In the genomic region with DNA sequence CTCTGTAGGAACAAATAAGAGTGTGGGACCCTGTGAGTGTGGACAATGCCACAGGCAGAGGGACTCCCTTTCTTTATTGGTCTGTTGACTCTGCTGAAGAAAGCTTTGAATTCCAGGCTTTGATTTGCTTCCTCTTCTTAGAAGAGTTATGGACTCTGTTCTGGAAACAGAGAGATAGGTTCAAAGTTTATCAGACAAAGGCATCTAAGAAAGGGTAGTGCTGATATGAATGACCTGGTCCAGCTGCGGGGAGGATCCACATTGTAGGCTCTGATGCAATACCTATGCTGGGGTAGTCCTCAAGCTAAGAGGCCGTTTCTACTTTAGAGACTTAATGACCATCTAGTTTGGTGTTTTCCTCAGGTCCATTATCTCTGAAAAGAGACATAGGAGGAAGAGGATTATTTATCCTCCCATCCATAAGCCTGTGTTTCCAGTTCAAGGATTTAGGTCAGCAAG, we compare ENCODE assay signal across 1 cellular context.
TF ChIP-seq lines count a peak whose summit lies in the region.

No MANE protein-coding gene starts in this region.

TF ChIP-seq in endothelial cell of umbilical vein, 7 proteins besides CTCF, POLR2A, EP300 and RAD21:
- TF ChIP-seq EZH2 (IDR thresholded peaks at IDR 0.05; ENCODE audit: borderline replicate concordance, low read depth, low read length, severe bottlenecking) (no peak), JUN (IDR thresholded peaks at IDR 0.05; ENCODE audit: borderline replicate concordance, insufficient read depth, insufficient read length, low read depth) (no peak), POLR2AphosphoS5 (IDR thresholded peaks at IDR 0.05; ENCODE audit: insufficient read depth, low read depth, low read length) (no peak), MYC (IDR thresholded peaks at IDR 0.05; ENCODE audit: low read depth, low read length) (no peak), FOS (IDR thresholded peaks at IDR 0.05; ENCODE audit: borderline replicate concordance, insufficient read depth, low read length) (no peak), GATA2 (IDR thresholded peaks at IDR 0.05; ENCODE audit: insufficient read depth, insufficient read length, low read depth, low read length) (no peak)
- TF ChIP-seq, protein P1, sequence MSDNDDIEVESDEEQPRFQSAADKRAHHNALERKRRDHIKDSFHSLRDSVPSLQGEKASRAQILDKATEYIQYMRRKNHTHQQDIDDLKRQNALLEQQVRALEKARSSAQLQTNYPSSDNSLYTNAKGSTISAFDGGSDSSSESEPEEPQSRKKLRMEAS (IDR thresholded peaks at IDR 0.05; ENCODE audit: insufficient read depth, insufficient read length), result no peak
